In the genomic region with DNA sequence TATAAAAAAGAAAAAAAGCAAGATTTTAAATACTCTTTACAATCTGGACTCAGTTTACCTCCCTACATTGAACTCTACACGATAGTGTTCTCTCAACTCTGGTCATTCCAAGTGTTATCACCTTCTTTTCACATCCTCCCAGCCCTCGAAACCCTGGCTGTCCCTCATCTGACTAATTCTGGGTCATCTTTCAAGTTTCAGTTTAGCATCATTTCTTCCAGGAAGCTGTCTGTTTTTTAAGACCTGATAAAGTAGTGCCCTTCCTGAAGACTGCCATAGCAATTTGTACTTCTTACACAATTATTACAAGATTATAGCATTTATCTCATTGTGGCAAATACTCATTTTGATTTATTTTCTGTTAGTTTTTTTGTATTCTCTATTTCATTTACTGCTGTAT, we compare ENCODE assay signal across 11 cellular contexts. TPM values are rescaled to one million over a fixed set of nuclear protein-coding genes. Genes with fewer than 3 reads are reported as not detected.
DNase-seq lines count a peak whose midpoint lies in the region; ATAC-seq and TF ChIP-seq lines count a peak whose summit lies in the region.
"Had no signal": no experiment of that assay in that cellular context is flagged by ENCODE, and none has a peak within 500 bp of the region (broad histone marks: within the 10 kb centered on the region; RNA-seq: fewer than 3 reads in every experiment).

No MANE protein-coding gene starts in this region.

- H4K20me1 ChIP-seq in MM.1S (ENCODE audit: insufficient read depth, low read length) (no peaks in the 10 kb centered on the region), neural progenitor cell (ENCODE audit: low read depth) (no peaks in the 10 kb centered on the region)

- no peak overlapping the region for H3K4me3 ChIP-seq in CD4-positive, alpha-beta memory T cell (ENCODE audit: low read length in 2 of 2)
- peak overlapping the region; percentile 86; the same call in 1 of the 2 replicates for H3K4me3 ChIP-seq in MM.1S (ENCODE audit: low read length)
- H3K4me3 ChIP-seq in duodenal mucosa (ENCODE audit: low read depth in 1 of 2, low read length in 2 of 2): peak overlapping the region; percentile 93 to 97
- H3K4me3 ChIP-seq in neural progenitor cell: peak overlapping the region; percentile 70
- no peak overlapping the region for H3K4me3 ChIP-seq in lower leg skin (ENCODE audit: low read depth, poor library complexity, severe bottlenecking)
- H3K4me3 ChIP-seq in mucosa of descending colon: no peak overlapping the region

- H3K4me1 Mint-ChIP-seq in CD4-positive, alpha-beta memory T cell: peaks cover 12 to 21% (median 18%) of the 10 kb centered on the region in 4 donors
- H3K4me1 Mint-ChIP-seq in neural progenitor cell: peaks cover 13% of the 10 kb centered on the region

- H2AFZ ChIP-seq in MM.1S (ENCODE audit: low read length) (no peak overlapping the region), neural progenitor cell (replicated peaks) (no peak overlapping the region)

- no peak for TF ChIP-seq POLR2A in lower leg skin (IDR thresholded peaks at IDR 0.05)

- H3K79me2 ChIP-seq in MM.1S (ENCODE audit: low read length) (no peaks in the 10 kb centered on the region), neural progenitor cell (ENCODE audit: low read depth) (no peaks in the 10 kb centered on the region)

- peaks cover 0 to 5% of the 10 kb centered on the region in 2 donors for H3K27me3 Mint-ChIP-seq in CD4-positive, alpha-beta memory T cell
- peaks cover 4% of the 10 kb centered on the region for H3K27me3 Mint-ChIP-seq in neural progenitor cell (ENCODE audit: insufficient read depth, low read depth)

- POLR2A ChIA-PET in CD4-positive, alpha-beta memory T cell (lab: Charles Lee; ENCODE audit: partially characterized antibody): interaction anchor here (1.1 to 3.0 kb wide), 2 partner anchors 46 to 162 kb away, joined by 3 to 45 read pairs; a partner anchor contains a TSS

- TF ChIP-seq CTCF in MM.1S (IDR thresholded peaks at IDR 0.05; ENCODE audit: low read length): no peak
- TF ChIP-seq CTCF in neural progenitor cell (IDR thresholded peaks at IDR 0.05): no peak
- no peak for TF ChIP-seq CTCF in lower leg skin (IDR thresholded peaks at IDR 0.05)
- TF ChIP-seq CTCF in mucosa of descending colon (IDR thresholded peaks at IDR 0.05): no peak

- H3K9ac ChIP-seq in MM.1S (ENCODE audit: low read length) (no peak overlapping the region), duodenal mucosa (ENCODE audit: low read depth in 1 of 2, low read length in 2 of 2) (peak overlapping the region; percentile 85 to 91), neural progenitor cell (no peak overlapping the region)

- H3K4me2 ChIP-seq in MM.1S (ENCODE audit: low read depth, low read length) (peak overlapping the region; percentile 74), neural progenitor cell (peak overlapping the region; percentile 82)

- no peaks in the 10 kb centered on the region for H3K27me3 ChIP-seq in CD4-positive, alpha-beta memory T cell (ENCODE audit: insufficient read depth, low read length)
- H3K27me3 ChIP-seq in MM.1S (replicated peaks; ENCODE audit: insufficient read depth, low read length) (no peaks in the 10 kb centered on the region), duodenal mucosa (ENCODE audit: control insufficient read depth in 1 of 2, insufficient read depth in 2 of 2, low read length in 2 of 2) (no peaks in the 10 kb centered on the region), neural progenitor cell (no peaks in the 10 kb centered on the region)

- WGBS in lower leg skin, 2 donors: 79 to 80% methylated on average over 2 of the region's 2 CpGs

- H3K9me3 Mint-ChIP-seq in CD4-positive, alpha-beta memory T cell: peaks cover 0 to 5% (median 0%) of the 10 kb centered on the region in 8 donors
- no peaks in the 10 kb centered on the region for H3K9me3 Mint-ChIP-seq in neural progenitor cell

- intact Hi-C loops in CD4-positive, alpha-beta memory T cell (cut with micrococcal nuclease): no loop called here
- intact Hi-C loops in lower leg skin (cut with DNase I; ENCODE audit: low total_unique reads) (no loop called here), mucosa of descending colon (cut with DNase I, micrococcal nuclease) (no loop called here)

- no peaks in the 10 kb centered on the region for H3K36me3 ChIP-seq in CD4-positive, alpha-beta memory T cell (ENCODE audit: insufficient read depth, low read length)
- H3K36me3 ChIP-seq in MM.1S (replicated peaks; ENCODE audit: insufficient read depth, low read length) (no peaks in the 10 kb centered on the region), duodenal mucosa (ENCODE audit: control insufficient read depth in 1 of 2, insufficient read depth in 2 of 2, low read length in 2 of 2) (no peaks in the 10 kb centered on the region), neural progenitor cell (no peaks in the 10 kb centered on the region), mucosa of descending colon (ENCODE audit: low read depth) (no peaks in the 10 kb centered on the region)

- H3K27ac Mint-ChIP-seq in CD4-positive, alpha-beta memory T cell: peak overlapping the region in 3 of 7 donors; percentile 36 to 99 (median 96)
- no peak overlapping the region for H3K27ac Mint-ChIP-seq in neural progenitor cell

- no peak for DNase-seq in CD4-positive, alpha-beta memory T cell
- DNase-seq in MM.1S (no peak), neural progenitor cell (ENCODE audit: low spot score) (no peak), activated gamma-delta T cell treated with Interleukin-2 at 50 U/mL for 16 hours (no peak), lower leg skin (ENCODE audit: low spot score in 2 of 2) (no peak), mucosa of descending colon (no peak)
- DNase-seq: effector memory CD4-positive, alpha-beta T cell; NCI-H1417; T1000 had no signal

- no peaks in the 10 kb centered on the region for H3K9me3 ChIP-seq in CD4-positive, alpha-beta memory T cell (ENCODE audit: control insufficient read depth in 1 of 2, low read length in 2 of 2)
- H3K9me3 ChIP-seq in MM.1S (replicated peaks; ENCODE audit: insufficient read depth, low read length) (no peaks in the 10 kb centered on the region), duodenal mucosa (ENCODE audit: control insufficient read depth in 1 of 2, low read length in 2 of 2) (no peaks in the 10 kb centered on the region), neural progenitor cell (ENCODE audit: low read depth) (no peaks in the 10 kb centered on the region), mucosa of descending colon (no peaks in the 10 kb centered on the region)

- H3K9me2 ChIP-seq in MM.1S (replicated peaks; ENCODE audit: insufficient read depth, low read length): no peaks in the 10 kb centered on the region

- peak overlapping the region in 7 of 8 donors; percentile 53 to 99 (median 98) for H3K4me3 Mint-ChIP-seq in CD4-positive, alpha-beta memory T cell
- peak overlapping the region; percentile 100 for H3K4me3 Mint-ChIP-seq in neural progenitor cell

- CTCF ChIA-PET in CD4-positive, alpha-beta memory T cell (lab: Charles Lee; ENCODE audit: partially characterized antibody): interaction anchor here (7.0 kb wide), 1 partner anchor 13 kb away, joined by 48 read pairs; no protein-coding TSS in a partner anchor

- peaks cover 14% of the 10 kb centered on the region for H3K4me1 ChIP-seq in CD4-positive, alpha-beta memory T cell (ENCODE audit: insufficient read depth, low read length)
- no peaks in the 10 kb centered on the region for H3K4me1 ChIP-seq in MM.1S (ENCODE audit: low read length)
- H3K4me1 ChIP-seq in duodenal mucosa (ENCODE audit: control insufficient read depth in 1 of 2, insufficient read depth in 2 of 2, low read length in 2 of 2): peaks cover 19 to 32% of the 10 kb centered on the region in 2 donors
- H3K4me1 ChIP-seq in neural progenitor cell: peaks cover 6% of the 10 kb centered on the region
- peaks cover 38% of the 10 kb centered on the region for H3K4me1 ChIP-seq in mucosa of descending colon (ENCODE audit: low read depth)

- H3K27ac ChIP-seq in CD4-positive, alpha-beta memory T cell (ENCODE audit: low read depth, low read length): no peak overlapping the region
- H3K27ac ChIP-seq in MM.1S (ENCODE audit: low read length) (no peak overlapping the region), duodenal mucosa (ENCODE audit: low read depth, low read length) (no peak overlapping the region), neural progenitor cell (no peak overlapping the region)

- peaks cover 6 to 10% of the 10 kb centered on the region in 2 donors for H3K36me3 Mint-ChIP-seq in CD4-positive, alpha-beta memory T cell
- H3K36me3 Mint-ChIP-seq in neural progenitor cell: peaks cover 2% of the 10 kb centered on the region

- H3F3A ChIP-seq in MM.1S (ENCODE audit: insufficient read depth, low read length) (no peaks in the 10 kb centered on the region; the same call in 1 of the 2 replicates), neural progenitor cell (ENCODE audit: low read depth) (no peaks in the 10 kb centered on the region)

- ATAC-seq in HG03442 (IDR thresholded peaks at IDR 0.05; ENCODE audit: unreplicated experiment) (no peak), mucosa of descending colon (no peak)

RNA-seq across cellular contexts. Expression of a gene that starts 1.2 kb away (rescaled TPM):
- total RNA-seq in CD4-positive, alpha-beta memory T cell: 1 to 10 TPM; 1.1 to 3.2 TPM
- polyA plus RNA-seq in CD4-positive, alpha-beta memory T cell: 1 to 10 TPM; 4.2 to 6.8 TPM
- total RNA-seq in neural progenitor cell (ENCODE audit: low replicate concordance) (0.49 and 0.53 TPM in 2 replicates), lower leg skin (1 to 10 TPM in 2 of 4 donors, under 1 TPM in 2; 0.46 to 1.9 (median 1.1) TPM), mucosa of descending colon (10 to 100 TPM in 2 of 3 donors, 1 to 10 TPM in 1; 5.9 to 16.8 (median 11.4) TPM)

RNA-seq across cellular contexts. Expression of a gene that starts 45.6 kb away (rescaled TPM):
- total RNA-seq in CD4-positive, alpha-beta memory T cell: under 1 TPM; 0.12 to 0.33 TPM
- polyA plus RNA-seq in CD4-positive, alpha-beta memory T cell: under 1 TPM; 0.18 to 0.64 TPM
- total RNA-seq in neural progenitor cell (ENCODE audit: low replicate concordance) (3.2 and 5.7 TPM in 2 replicates), lower leg skin (1 to 10 TPM; 2.9 to 9.0 (median 4.9) TPM), mucosa of descending colon (10 to 100 TPM; 53.4 to 77.3 (median 55.1) TPM)

Comparison
In these comparisons a context has a peak if more than half of its experiments do, and no peak if none do; other contexts are left out.
1. H3K4me3 ChIP-seq: peak in MM.1S (single experiment), duodenal mucosa (2 of 2) and neural progenitor cell (single experiment); none in CD4-positive, alpha-beta memory T cell (0 of 2), lower leg skin (single experiment) and mucosa of descending colon (single experiment).
2. H3K9ac ChIP-seq: peak in duodenal mucosa (2 of 2); none in MM.1S (single experiment) and neural progenitor cell (single experiment).